ENCODE assay signal across 16 cellular contexts in genomic region chr3:74692-75243, GRCh38.
"Had no signal": no experiment of that assay in that cellular context is flagged by ENCODE, and none has a peak within 500 bp of the region (broad histone marks: within the 10 kb centered on the region; RNA-seq: fewer than 3 reads in every experiment).

No MANE protein-coding gene starts in this region.

- H3K27me3 ChIP-seq: esophagus squamous epithelium, testis, vagina had no signal

- H3K4me3 ChIP-seq: esophagus squamous epithelium, lung, testis, vagina had no signal

- H3K9me3 ChIP-seq: esophagus squamous epithelium, testis, vagina had no signal

- H3K27ac ChIP-seq: vagina had no signal

- ATAC-seq: activated naive CD4-positive, alpha-beta T cell treated with anti-CD3 and anti-CD28 coated beads, Interleukin-2, amount 50 U/mL, for 72 hours; natural killer cell; SK-N-SH treated with all-trans-retinoic acid at 6 μM for 48 hours; stimulated activated naive CD8-positive, alpha-beta T cell treated with anti-CD3 and anti-CD28 coated beads, Interleukin-15, Interleukin-2, amounts not matched to agents 100 U/mL and 50 U/mL, for 24 hours; WTC11 had no signal

- DNase-seq: activated CD4-positive, alpha-beta T cell treated with anti-CD3 and anti-CD28 coated beads, Interleukin-2, amount 50 U/mL, for 1 hour; activated effector memory CD4-positive, alpha-beta T cell treated with anti-CD3 and anti-CD28 coated beads, Interleukin-2, amount 50 U/mL, for 16 hours; activated T-cell treated with anti-CD3 and anti-CD28 coated beads, Interleukin-2, amount 50 U/mL, for 1 hour; anterior cingulate cortex; esophagus squamous epithelium; foreskin melanocyte; natural killer cell; stimulated activated CD4-positive, alpha-beta T cell treated with anti-CD3 and anti-CD28 coated beads, Interleukin-2, amount 100 ng/mL, for 48 hours; stimulated activated CD8-positive, alpha-beta memory T cell treated with anti-CD3 and anti-CD28 coated beads, Interleukin-4, amount 100 ng/mL, for 48 hours; stimulated activated naive CD8-positive, alpha-beta T cell treated with anti-CD3 and anti-CD28 coated beads, Interleukin-15, Interleukin-2, amounts not matched to agents 100 U/mL and 50 U/mL, for 24 hours; testis had no signal

- H3K36me3 ChIP-seq: esophagus squamous epithelium, vagina had no signal

- H3K4me1 ChIP-seq: vagina had no signal
